ENCODE assay signal across 1 cellular context in the genomic region with DNA sequence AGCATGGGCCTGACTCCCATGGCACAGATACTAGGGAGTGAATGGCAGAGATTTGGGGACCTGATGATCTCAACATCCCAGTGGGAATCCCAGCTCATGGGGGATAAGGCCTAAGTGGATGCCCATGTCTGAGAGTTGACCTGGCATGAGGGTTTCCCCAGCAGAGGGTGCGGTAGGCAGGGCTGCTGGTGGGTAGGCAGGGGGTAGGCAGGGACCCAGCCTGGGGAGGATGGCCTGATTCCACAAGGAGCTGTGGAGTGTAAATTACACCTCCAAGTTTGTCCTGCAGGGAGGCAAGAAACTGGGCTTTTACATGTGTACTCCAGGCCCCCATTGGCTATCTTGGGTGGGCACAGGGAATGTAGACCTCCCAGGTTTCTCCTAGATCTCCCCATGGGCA.
TF ChIP-seq lines count a peak whose summit lies in the region.

No MANE protein-coding gene starts in this region.

TF ChIP-seq in GM23338, 12 proteins besides CTCF, POLR2A, EP300 and RAD21:
- TF ChIP-seq, protein P1, sequence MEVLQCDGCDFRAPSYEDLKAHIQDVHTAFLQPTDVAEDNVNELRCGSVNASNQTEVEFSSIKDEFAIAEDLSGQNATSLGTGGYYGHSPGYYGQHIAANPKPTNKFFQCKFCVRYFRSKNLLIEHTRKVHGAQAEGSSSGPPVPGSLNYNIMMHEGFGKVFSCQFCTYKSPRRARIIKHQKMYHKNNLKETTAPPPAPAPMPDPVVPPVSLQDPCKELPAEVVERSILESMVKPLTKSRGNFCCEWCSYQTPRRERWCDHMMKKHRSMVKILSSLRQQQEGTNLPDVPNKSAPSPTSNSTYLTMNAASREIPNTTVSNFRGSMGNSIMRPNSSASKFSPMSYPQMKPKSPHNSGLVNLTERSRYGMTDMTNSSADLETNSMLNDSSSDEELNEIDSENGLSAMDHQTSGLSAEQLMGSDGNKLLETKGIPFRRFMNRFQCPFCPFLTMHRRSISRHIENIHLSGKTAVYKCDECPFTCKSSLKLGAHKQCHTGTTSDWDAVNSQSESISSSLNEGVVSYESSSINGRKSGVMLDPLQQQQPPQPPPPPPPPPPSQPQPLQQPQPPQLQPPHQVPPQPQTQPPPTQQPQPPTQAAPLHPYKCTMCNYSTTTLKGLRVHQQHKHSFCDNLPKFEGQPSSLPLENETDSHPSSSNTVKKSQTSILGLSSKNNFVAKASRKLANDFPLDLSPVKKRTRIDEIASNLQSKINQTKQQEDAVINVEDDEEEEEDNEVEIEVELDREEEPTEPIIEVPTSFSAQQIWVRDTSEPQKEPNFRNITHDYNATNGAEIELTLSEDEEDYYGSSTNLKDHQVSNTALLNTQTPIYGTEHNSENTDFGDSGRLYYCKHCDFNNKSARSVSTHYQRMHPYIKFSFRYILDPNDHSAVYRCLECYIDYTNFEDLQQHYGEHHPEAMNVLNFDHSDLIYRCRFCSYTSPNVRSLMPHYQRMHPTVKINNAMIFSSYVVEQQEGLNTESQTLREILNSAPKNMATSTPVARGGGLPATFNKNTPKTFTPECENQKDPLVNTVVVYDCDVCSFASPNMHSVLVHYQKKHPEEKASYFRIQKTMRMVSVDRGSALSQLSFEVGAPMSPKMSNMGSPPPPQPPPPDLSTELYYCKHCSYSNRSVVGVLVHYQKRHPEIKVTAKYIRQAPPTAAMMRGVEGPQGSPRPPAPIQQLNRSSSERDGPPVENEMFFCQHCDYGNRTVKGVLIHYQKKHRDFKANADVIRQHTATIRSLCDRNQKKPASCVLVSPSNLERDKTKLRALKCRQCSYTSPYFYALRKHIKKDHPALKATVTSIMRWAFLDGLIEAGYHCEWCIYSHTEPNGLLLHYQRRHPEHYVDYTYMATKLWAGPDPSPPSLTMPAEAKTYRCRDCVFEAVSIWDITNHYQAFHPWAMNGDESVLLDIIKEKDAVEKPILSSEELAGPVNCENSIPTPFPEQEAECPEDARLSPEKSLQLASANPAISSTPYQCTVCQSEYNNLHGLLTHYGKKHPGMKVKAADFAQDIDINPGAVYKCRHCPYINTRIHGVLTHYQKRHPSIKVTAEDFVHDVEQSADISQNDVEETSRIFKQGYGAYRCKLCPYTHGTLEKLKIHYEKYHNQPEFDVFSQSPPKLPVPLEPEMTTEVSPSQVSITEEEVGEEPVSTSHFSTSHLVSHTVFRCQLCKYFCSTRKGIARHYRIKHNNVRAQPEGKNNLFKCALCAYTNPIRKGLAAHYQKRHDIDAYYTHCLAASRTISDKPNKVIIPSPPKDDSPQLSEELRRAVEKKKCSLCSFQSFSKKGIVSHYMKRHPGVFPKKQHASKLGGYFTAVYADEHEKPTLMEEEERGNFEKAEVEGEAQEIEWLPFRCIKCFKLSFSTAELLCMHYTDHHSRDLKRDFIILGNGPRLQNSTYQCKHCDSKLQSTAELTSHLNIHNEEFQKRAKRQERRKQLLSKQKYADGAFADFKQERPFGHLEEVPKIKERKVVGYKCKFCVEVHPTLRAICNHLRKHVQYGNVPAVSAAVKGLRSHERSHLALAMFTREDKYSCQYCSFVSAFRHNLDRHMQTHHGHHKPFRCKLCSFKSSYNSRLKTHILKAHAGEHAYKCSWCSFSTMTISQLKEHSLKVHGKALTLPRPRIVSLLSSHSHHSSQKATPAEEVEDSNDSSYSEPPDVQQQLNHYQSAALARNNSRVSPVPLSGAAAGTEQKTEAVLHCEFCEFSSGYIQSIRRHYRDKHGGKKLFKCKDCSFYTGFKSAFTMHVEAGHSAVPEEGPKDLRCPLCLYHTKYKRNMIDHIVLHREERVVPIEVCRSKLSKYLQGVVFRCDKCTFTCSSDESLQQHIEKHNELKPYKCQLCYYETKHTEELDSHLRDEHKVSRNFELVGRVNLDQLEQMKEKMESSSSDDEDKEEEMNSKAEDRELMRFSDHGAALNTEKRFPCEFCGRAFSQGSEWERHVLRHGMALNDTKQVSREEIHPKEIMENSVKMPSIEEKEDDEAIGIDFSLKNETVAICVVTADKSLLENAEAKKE (CRISPR knock-in tag; IDR thresholded peaks at IDR 0.05): no peak
- TF ChIP-seq NANOG (IDR thresholded peaks at IDR 0.05; ENCODE audit: borderline replicate concordance) (no peak), EZH2 (IDR thresholded peaks at IDR 0.05; ENCODE audit: low read depth, unreplicated experiment) (no peak), ZNF331 (CRISPR knock-in tag; IDR thresholded peaks at IDR 0.05; ENCODE audit: low read depth) (no peak), JUNB (IDR thresholded peaks at IDR 0.05; ENCODE audit: unreplicated experiment) (no peak), CREB1 (CRISPR knock-in tag; IDR thresholded peaks at IDR 0.05; ENCODE audit: low read depth) (no peak), POLR2AphosphoS5 (IDR thresholded peaks at IDR 0.05; ENCODE audit: low read depth) (no peak), EZH2phosphoT487 (IDR thresholded peaks at IDR 0.05; ENCODE audit: unreplicated experiment) (no peak), STAT1 (IDR thresholded peaks at IDR 0.05; ENCODE audit: unreplicated experiment) (no peak), ZNF114 (CRISPR knock-in tag; IDR thresholded peaks at IDR 0.05) (no peak)
- TF ChIP-seq, protein P2, sequence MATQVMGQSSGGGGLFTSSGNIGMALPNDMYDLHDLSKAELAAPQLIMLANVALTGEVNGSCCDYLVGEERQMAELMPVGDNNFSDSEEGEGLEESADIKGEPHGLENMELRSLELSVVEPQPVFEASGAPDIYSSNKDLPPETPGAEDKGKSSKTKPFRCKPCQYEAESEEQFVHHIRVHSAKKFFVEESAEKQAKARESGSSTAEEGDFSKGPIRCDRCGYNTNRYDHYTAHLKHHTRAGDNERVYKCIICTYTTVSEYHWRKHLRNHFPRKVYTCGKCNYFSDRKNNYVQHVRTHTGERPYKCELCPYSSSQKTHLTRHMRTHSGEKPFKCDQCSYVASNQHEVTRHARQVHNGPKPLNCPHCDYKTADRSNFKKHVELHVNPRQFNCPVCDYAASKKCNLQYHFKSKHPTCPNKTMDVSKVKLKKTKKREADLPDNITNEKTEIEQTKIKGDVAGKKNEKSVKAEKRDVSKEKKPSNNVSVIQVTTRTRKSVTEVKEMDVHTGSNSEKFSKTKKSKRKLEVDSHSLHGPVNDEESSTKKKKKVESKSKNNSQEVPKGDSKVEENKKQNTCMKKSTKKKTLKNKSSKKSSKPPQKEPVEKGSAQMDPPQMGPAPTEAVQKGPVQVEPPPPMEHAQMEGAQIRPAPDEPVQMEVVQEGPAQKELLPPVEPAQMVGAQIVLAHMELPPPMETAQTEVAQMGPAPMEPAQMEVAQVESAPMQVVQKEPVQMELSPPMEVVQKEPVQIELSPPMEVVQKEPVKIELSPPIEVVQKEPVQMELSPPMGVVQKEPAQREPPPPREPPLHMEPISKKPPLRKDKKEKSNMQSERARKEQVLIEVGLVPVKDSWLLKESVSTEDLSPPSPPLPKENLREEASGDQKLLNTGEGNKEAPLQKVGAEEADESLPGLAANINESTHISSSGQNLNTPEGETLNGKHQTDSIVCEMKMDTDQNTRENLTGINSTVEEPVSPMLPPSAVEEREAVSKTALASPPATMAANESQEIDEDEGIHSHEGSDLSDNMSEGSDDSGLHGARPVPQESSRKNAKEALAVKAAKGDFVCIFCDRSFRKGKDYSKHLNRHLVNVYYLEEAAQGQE (IDR thresholded peaks at IDR 0.05; ENCODE audit: unreplicated experiment): no peak
- TF ChIP-seq, protein P3, sequence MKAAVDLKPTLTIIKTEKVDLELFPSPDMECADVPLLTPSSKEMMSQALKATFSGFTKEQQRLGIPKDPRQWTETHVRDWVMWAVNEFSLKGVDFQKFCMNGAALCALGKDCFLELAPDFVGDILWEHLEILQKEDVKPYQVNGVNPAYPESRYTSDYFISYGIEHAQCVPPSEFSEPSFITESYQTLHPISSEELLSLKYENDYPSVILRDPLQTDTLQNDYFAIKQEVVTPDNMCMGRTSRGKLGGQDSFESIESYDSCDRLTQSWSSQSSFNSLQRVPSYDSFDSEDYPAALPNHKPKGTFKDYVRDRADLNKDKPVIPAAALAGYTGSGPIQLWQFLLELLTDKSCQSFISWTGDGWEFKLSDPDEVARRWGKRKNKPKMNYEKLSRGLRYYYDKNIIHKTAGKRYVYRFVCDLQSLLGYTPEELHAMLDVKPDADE (IDR thresholded peaks at IDR 0.05): no peak
